ENCODE assay signal across 24 cellular contexts in genomic region chr13:113231306-113232207, GRCh38. TPM values are rescaled to one million over a fixed set of nuclear protein-coding genes. Genes with fewer than 3 reads are reported as not detected.
DNase-seq lines count a peak whose midpoint lies in the region; ATAC-seq, FAIRE-seq and TF ChIP-seq lines count a peak whose summit lies in the region.
"Had no signal": no experiment of that assay in that cellular context is flagged by ENCODE, and none has a peak within 500 bp of the region (broad histone marks: within the 10 kb centered on the region; RNA-seq: fewer than 3 reads in every experiment).

No MANE protein-coding gene starts in this region.

- WGBS in body of pancreas, 2 donors, result 79 to 81% methylated on average over 14 of the region's 14 CpGs

- DNase-seq in activated naive CD4-positive, alpha-beta T cell treated with anti-CD3 and anti-CD28 coated beads, Interleukin-2, amount 50 U/mL, for 72 hours (ENCODE audit: low spot score in 2 of 2), result no peak
- DNase-seq in activated naive CD4-positive, alpha-beta T cell treated with anti-CD3 and anti-CD28 coated beads, Interleukin-2, amount 50 U/mL, for 16 hours, result no peak
- DNase-seq in H54 (ENCODE audit: insufficient read length, low spot score), result no peak
- peak; percentile 21 for DNase-seq in activated T-cell treated with anti-CD3 and anti-CD28 coated beads, Interleukin-2, amount 50 U/mL, for 4 hours
- DNase-seq in stimulated activated effector memory CD8-positive, alpha-beta T cell treated with anti-CD3 and anti-CD28 coated beads, Interleukin-12 subunit alpha, Interleukin-12 subunit beta, amount 100 ng/mL, for 72 hours (ENCODE audit: low spot score in 2 of 2), result no peak
- no peak for DNase-seq in endothelial cell (ENCODE audit: low spot score)
- DNase-seq in body of pancreas, result no peak
- no peak for DNase-seq in NOMO-1 treated with DMSO at 0.1 percent for 48 hours (lab: John Stamatoyannopoulos, UW; ENCODE audit: unreplicated experiment)
- DNase-seq: activated CD4-positive, alpha-beta memory T cell treated with anti-CD3 and anti-CD28 coated beads for 36 hours; C1 segment of cervical spinal cord; cortex of kidney; DMS153; GF-D8; KBM-7; left colon; midbrain; NCI-H146; NCI-H748 treated with DMSO at 0.1 percent for 48 hours; stimulated activated CD4-positive, alpha-beta T cell treated with anti-CD3 and anti-CD28 coated beads, Interleukin-2, amount 100 ng/mL, for 24 hours; SW 1271 had no signal

- no peaks in the 10 kb centered on the region for H3K9me3 ChIP-seq in body of pancreas

- FAIRE-seq in H54 (lab: Jason Lieb, UNC), result peak; percentile 45
- FAIRE-seq: bronchial epithelial cell, endometrium, GM19239 had no signal

- H3K36me3 ChIP-seq in body of pancreas (replicated peaks in 1 of 2; ENCODE audit: insufficient read depth in 1 of 2, low read depth in 2 of 2), result peaks cover 0 to 11% of the 10 kb centered on the region in 2 donors

- no peaks in the 10 kb centered on the region for H3K27me3 Mint-ChIP-seq in activated T-cell treated with anti-CD3 and anti-CD28 coated beads, Interleukin-2, amount 50 U/mL, for 4 hours (ENCODE audit: low read depth)
- H3K27me3 Mint-ChIP-seq in endothelial cell (ENCODE audit: unreplicated experiment), result peaks cover 7% of the 10 kb centered on the region
- H3K27me3 Mint-ChIP-seq: activated CD4-positive, alpha-beta memory T cell treated with anti-CD3 and anti-CD28 coated beads for 36 hours; progenitor cell of endocrine pancreas had no signal

- H3K9me3 Mint-ChIP-seq in activated naive CD4-positive, alpha-beta T cell treated with anti-CD3 and anti-CD28 coated beads, Interleukin-2, amount 50 U/mL, for 72 hours, result no peaks in the 10 kb centered on the region
- H3K9me3 Mint-ChIP-seq in activated T-cell treated with anti-CD3 and anti-CD28 coated beads, Interleukin-2, amount 50 U/mL, for 4 hours, result no peaks in the 10 kb centered on the region
- H3K9me3 Mint-ChIP-seq in stimulated activated effector memory CD8-positive, alpha-beta T cell treated with anti-CD3 and anti-CD28 coated beads, Interleukin-12 subunit alpha, Interleukin-12 subunit beta, amount 100 ng/mL, for 72 hours, result no peaks in the 10 kb centered on the region
- no peaks in the 10 kb centered on the region for H3K9me3 Mint-ChIP-seq in endothelial cell (ENCODE audit: unreplicated experiment)
- H3K9me3 Mint-ChIP-seq: activated CD4-positive, alpha-beta memory T cell treated with anti-CD3 and anti-CD28 coated beads for 36 hours had no signal

- no peaks in the 10 kb centered on the region for H3K27me3 ChIP-seq in body of pancreas

- H3K4me1 Mint-ChIP-seq in activated T-cell treated with anti-CD3 and anti-CD28 coated beads, Interleukin-2, amount 50 U/mL, for 4 hours (ENCODE audit: low read depth), result no peaks in the 10 kb centered on the region
- H3K4me1 Mint-ChIP-seq in stimulated activated effector memory CD8-positive, alpha-beta T cell treated with anti-CD3 and anti-CD28 coated beads, Interleukin-12 subunit alpha, Interleukin-12 subunit beta, amount 100 ng/mL, for 72 hours, result peaks cover 12% of the 10 kb centered on the region
- no peaks in the 10 kb centered on the region for H3K4me1 Mint-ChIP-seq in endothelial cell (ENCODE audit: unreplicated experiment)

- TF ChIP-seq CTCF in endothelial cell (IDR thresholded peaks at IDR 0.05; ENCODE audit: unreplicated experiment) (no peak), body of pancreas (IDR thresholded peaks at IDR 0.05) (no peak)

- H3K4me3 ChIP-seq in body of pancreas, result no peak overlapping the region

- no peak overlapping the region for H3K27ac ChIP-seq in body of pancreas

- H3K36me3 Mint-ChIP-seq in activated naive CD4-positive, alpha-beta T cell treated with anti-CD3 and anti-CD28 coated beads, Interleukin-2, amount 50 U/mL, for 72 hours, result peaks cover 8 to 12% of the 10 kb centered on the region in 2 donors
- peaks cover 52% of the 10 kb centered on the region for H3K36me3 Mint-ChIP-seq in activated T-cell treated with anti-CD3 and anti-CD28 coated beads, Interleukin-2, amount 50 U/mL, for 4 hours (ENCODE audit: insufficient read depth)
- H3K36me3 Mint-ChIP-seq in stimulated activated effector memory CD8-positive, alpha-beta T cell treated with anti-CD3 and anti-CD28 coated beads, Interleukin-12 subunit alpha, Interleukin-12 subunit beta, amount 100 ng/mL, for 72 hours, result peaks cover 79% of the 10 kb centered on the region
- peaks cover 34% of the 10 kb centered on the region for H3K36me3 Mint-ChIP-seq in endothelial cell (ENCODE audit: low read depth, unreplicated experiment)

- intact Hi-C loops in body of pancreas (cut with DNase I), result no loop called here

- no peak for TF ChIP-seq POLR2A in H54 (IDR thresholded peaks at IDR 0.05; ENCODE audit: low read depth, low read length)
- TF ChIP-seq POLR2A in body of pancreas (IDR thresholded peaks at IDR 0.05), result no peak

- peak; percentile 18 to 37 for ATAC-seq in activated naive CD4-positive, alpha-beta T cell treated with anti-CD3 and anti-CD28 coated beads, Interleukin-2, amount 50 U/mL, for 72 hours
- peak in 1 of 2 donors; percentile 46 for ATAC-seq in activated T-cell treated with anti-CD3 and anti-CD28 coated beads, Interleukin-2, amount 50 U/mL, for 4 hours
- ATAC-seq in stimulated activated effector memory CD8-positive, alpha-beta T cell treated with anti-CD3 and anti-CD28 coated beads, Interleukin-12 subunit alpha, Interleukin-12 subunit beta, amount 100 ng/mL, for 72 hours, result no peak
- ATAC-seq in body of pancreas, result no peak
- ATAC-seq: left colon had no signal

- H3K4me1 ChIP-seq in body of pancreas, result no peaks in the 10 kb centered on the region

- no peak overlapping the region for H3K4me3 Mint-ChIP-seq in activated T-cell treated with anti-CD3 and anti-CD28 coated beads, Interleukin-2, amount 50 U/mL, for 4 hours
- H3K4me3 Mint-ChIP-seq in stimulated activated effector memory CD8-positive, alpha-beta T cell treated with anti-CD3 and anti-CD28 coated beads, Interleukin-12 subunit alpha, Interleukin-12 subunit beta, amount 100 ng/mL, for 72 hours, result no peak overlapping the region
- H3K4me3 Mint-ChIP-seq in endothelial cell (ENCODE audit: unreplicated experiment), result no peak overlapping the region
- H3K4me3 Mint-ChIP-seq: activated CD4-positive, alpha-beta memory T cell treated with anti-CD3 and anti-CD28 coated beads for 36 hours had no signal

- H3K27ac Mint-ChIP-seq in activated naive CD4-positive, alpha-beta T cell treated with anti-CD3 and anti-CD28 coated beads, Interleukin-2, amount 50 U/mL, for 72 hours, result peak overlapping the region in 1 of 2 donors; percentile 25
- H3K27ac Mint-ChIP-seq in stimulated activated effector memory CD8-positive, alpha-beta T cell treated with anti-CD3 and anti-CD28 coated beads, Interleukin-12 subunit alpha, Interleukin-12 subunit beta, amount 100 ng/mL, for 72 hours, result peak overlapping the region; percentile 83
- H3K27ac Mint-ChIP-seq in endothelial cell (ENCODE audit: unreplicated experiment), result no peak overlapping the region
- H3K27ac Mint-ChIP-seq: activated CD4-positive, alpha-beta memory T cell treated with anti-CD3 and anti-CD28 coated beads for 36 hours; progenitor cell of endocrine pancreas had no signal

RNA-seq across cellular contexts. Expression of gene CUL4A, which starts 22.1 kb away (rescaled TPM):
- total RNA-seq in activated naive CD4-positive, alpha-beta T cell treated with anti-CD3 and anti-CD28 coated beads, Interleukin-2, amount 50 U/mL, for 72 hours, result 10 to 100 TPM; 59.7 to 87.1 TPM
- total RNA-seq in activated T-cell treated with anti-CD3 and anti-CD28 coated beads, Interleukin-2, amount 50 U/mL, for 4 hours, result 10 to 100 TPM; 85.5 to 89.8 (median 87.8) TPM
- total RNA-seq in endothelial cell (ENCODE audit: unreplicated experiment) (55.8 TPM), body of pancreas (10 to 100 TPM; 44.4 to 62.3 TPM)

RNA-seq across cellular contexts. Expression of gene PCID2, which starts 23.1 kb away (rescaled TPM):
- 10 to 100 TPM; 39.9 to 71.3 TPM for total RNA-seq in activated naive CD4-positive, alpha-beta T cell treated with anti-CD3 and anti-CD28 coated beads, Interleukin-2, amount 50 U/mL, for 72 hours
- 10 to 100 TPM; 63.3 to 68.1 (median 66.9) TPM for total RNA-seq in activated T-cell treated with anti-CD3 and anti-CD28 coated beads, Interleukin-2, amount 50 U/mL, for 4 hours
- total RNA-seq in endothelial cell (ENCODE audit: unreplicated experiment), result 44.3 TPM
- total RNA-seq in body of pancreas, result 10 to 100 TPM; 23.7 to 33.7 TPM

Comparison
In these comparisons a context has a peak if more than half of its experiments do, and no peak if none do; other contexts are left out.
1. ATAC-seq: peak in activated naive CD4-positive, alpha-beta T cell treated with anti-CD3 and anti-CD28 coated beads, Interleukin-2, amount 50 U/mL, for 72 hours (2 of 2); none in stimulated activated effector memory CD8-positive, alpha-beta T cell treated with anti-CD3 and anti-CD28 coated beads, Interleukin-12 subunit alpha, Interleukin-12 subunit beta, amount 100 ng/mL, for 72 hours (single experiment) and body of pancreas (single experiment).